9 cellular contexts compared by ENCODE assay signal in genomic region chr3:42701371-42702065, GRCh38. TPM values are rescaled to one million over a fixed set of nuclear protein-coding genes. Genes with fewer than 3 reads are reported as not detected.
A peak's percentile ranks its signal among the peaks of the same experiment; 100 is the strongest.
DNase-seq lines count a peak whose midpoint lies in the region.
"Had no signal": no experiment of that assay in that cellular context is flagged by ENCODE, and none has a peak within 500 bp of the region (broad histone marks: within the 10 kb centered on the region; RNA-seq: fewer than 3 reads in every experiment).

No MANE protein-coding gene starts in this region.

- H3K4me2 ChIP-seq in mesendoderm (ENCODE audit: low read length) = no peak overlapping the region

- no peaks in the 10 kb centered on the region for H3K79me1 ChIP-seq in mesendoderm (ENCODE audit: low read length)

- WGBS in mesendoderm (ENCODE audit: extremely low coverage, insufficient coverage, low lambda C conversion rate) = no CpG with 5 or more reads among the region's 15 CpGs

- H3K36me3 ChIP-seq in CD8-positive, alpha-beta memory T cell (ENCODE audit: insufficient read depth, low read length) = no peaks in the 10 kb centered on the region
- H3K36me3 ChIP-seq in mesendoderm (ENCODE audit: control insufficient read depth, insufficient read depth, low read length) = no peaks in the 10 kb centered on the region

- peaks cover 12 to 14% of the 10 kb centered on the region in 2 donors for H3K27me3 Mint-ChIP-seq in CD8-positive, alpha-beta memory T cell
- no peaks in the 10 kb centered on the region for H3K27me3 Mint-ChIP-seq in activated CD4-positive, alpha-beta T cell treated with anti-CD3 and anti-CD28 coated beads, Interleukin-2, amount 10 ng/mL, durations not matched to agents 24 days and 14 days

- no peaks in the 10 kb centered on the region for H3K79me2 ChIP-seq in mesendoderm (ENCODE audit: control insufficient read depth, insufficient read depth, low read length)

- no peak overlapping the region for H2BK5ac ChIP-seq in mesendoderm (ENCODE audit: low read length)

- no peaks in the 10 kb centered on the region for H3K9me3 Mint-ChIP-seq in CD8-positive, alpha-beta memory T cell
- no peaks in the 10 kb centered on the region for H3K9me3 Mint-ChIP-seq in activated CD4-positive, alpha-beta T cell treated with anti-CD3 and anti-CD28 coated beads, Interleukin-2, amount 10 ng/mL, durations not matched to agents 24 days and 14 days

- peaks cover 7 to 10% (median 7%) of the 10 kb centered on the region in 3 donors for H3K4me1 Mint-ChIP-seq in CD8-positive, alpha-beta memory T cell
- H3K4me1 Mint-ChIP-seq in activated CD4-positive, alpha-beta T cell treated with anti-CD3 and anti-CD28 coated beads, Interleukin-2, amount 10 ng/mL, durations not matched to agents 24 days and 14 days = peaks cover 3% of the 10 kb centered on the region

- POLR2A ChIA-PET in CD8-positive, alpha-beta memory T cell (lab: Charles Lee) = no interaction called here

- no peak overlapping the region for H3K18ac ChIP-seq in mesendoderm (ENCODE audit: low read length)

- H3K27ac Mint-ChIP-seq in CD8-positive, alpha-beta memory T cell = no peak overlapping the region
- H3K27ac Mint-ChIP-seq in activated CD4-positive, alpha-beta T cell treated with anti-CD3 and anti-CD28 coated beads, Interleukin-2, amount 10 ng/mL, durations not matched to agents 24 days and 14 days = no peak overlapping the region

- H3K4me3 ChIP-seq in CD8-positive, alpha-beta memory T cell (ENCODE audit: low read length) = no peak overlapping the region
- H3K4me3 ChIP-seq in mesendoderm (ENCODE audit: low read length) = no peak overlapping the region

- no peak overlapping the region for H3K9ac ChIP-seq in mesendoderm (ENCODE audit: low read length)

- intact Hi-C loops in activated CD4-positive, alpha-beta T cell treated with anti-CD3 and anti-CD28 coated beads, Interleukin-2, amount 10 ng/mL, durations not matched to agents 24 days and 14 days (cut with micrococcal nuclease) = no loop called here

- H3K27me3 ChIP-seq in CD8-positive, alpha-beta memory T cell (ENCODE audit: insufficient read depth, low read length, poor library complexity, severe bottlenecking) = no peaks in the 10 kb centered on the region
- H3K27me3 ChIP-seq in mesendoderm (ENCODE audit: insufficient read depth, low read length, poor library complexity) = no peaks in the 10 kb centered on the region

- H2BK120ac ChIP-seq in mesendoderm (ENCODE audit: low read depth, low read length) = no peak overlapping the region

- no peak overlapping the region for H3K4me3 Mint-ChIP-seq in CD8-positive, alpha-beta memory T cell
- H3K4me3 Mint-ChIP-seq in activated CD4-positive, alpha-beta T cell treated with anti-CD3 and anti-CD28 coated beads, Interleukin-2, amount 10 ng/mL, durations not matched to agents 24 days and 14 days = no peak overlapping the region

- no peak overlapping the region for H3K27ac ChIP-seq in CD8-positive, alpha-beta memory T cell (ENCODE audit: low read depth, low read length)
- H3K27ac ChIP-seq in mesendoderm (ENCODE audit: low read depth, low read length) = no peak overlapping the region

- no peak overlapping the region for H2AK5ac ChIP-seq in mesendoderm (ENCODE audit: low read length)

- no peaks in the 10 kb centered on the region for H3K9me3 ChIP-seq in CD8-positive, alpha-beta memory T cell (ENCODE audit: low read length)

- no peak overlapping the region for H3K23ac ChIP-seq in mesendoderm (ENCODE audit: low read length)

- no peak overlapping the region for H2BK15ac ChIP-seq in mesendoderm (replicated peaks; ENCODE audit: low read depth)

- peak; percentile 39 to 67 (median 52) for DNase-seq in CD8-positive, alpha-beta memory T cell
- DNase-seq in M059J (ENCODE audit: low read depth) = peak; percentile 46
- peak; percentile 91 for DNase-seq in activated CD4-positive, alpha-beta T cell treated with anti-CD3 and anti-CD28 coated beads, Interleukin-2, amount 10 ng/mL, durations not matched to agents 24 days and 14 days
- peak; percentile 50 for DNase-seq in dermis blood vessel endothelial cell
- peak; percentile 68 for DNase-seq in mesendoderm
- peak; percentile 33 for DNase-seq in stimulated activated CD8-positive, alpha-beta memory T cell treated with anti-CD3 and anti-CD28 coated beads, Interleukin-4, amount 100 ng/mL, for 24 hours (ENCODE audit: low read depth)
- DNase-seq in NCI-H1417 treated with DMSO at 0.1 percent for 48 hours (lab: John Stamatoyannopoulos, UW) = no peak
- no peak for DNase-seq in NCI-H345 (lab: John Stamatoyannopoulos, UW)

- CTCF ChIA-PET in CD8-positive, alpha-beta memory T cell (lab: Charles Lee) = no interaction called here

- no peak overlapping the region for H4K8ac ChIP-seq in mesendoderm (ENCODE audit: low read depth, low read length)

- no peak overlapping the region for H3K56ac ChIP-seq in mesendoderm (ENCODE audit: low read length)

- H3K4me1 ChIP-seq in CD8-positive, alpha-beta memory T cell (ENCODE audit: insufficient read depth, low read length) = no peaks in the 10 kb centered on the region
- H3K4me1 ChIP-seq in mesendoderm (ENCODE audit: control insufficient read depth, low read depth, low read length) = no peaks in the 10 kb centered on the region

- no peak overlapping the region for H4K5ac ChIP-seq in mesendoderm (ENCODE audit: low read length)

- H3K4ac ChIP-seq in mesendoderm (ENCODE audit: low read depth, low read length) = no peak overlapping the region

- no peaks in the 10 kb centered on the region for H3K36me3 Mint-ChIP-seq in CD8-positive, alpha-beta memory T cell
- H3K36me3 Mint-ChIP-seq in activated CD4-positive, alpha-beta T cell treated with anti-CD3 and anti-CD28 coated beads, Interleukin-2, amount 10 ng/mL, durations not matched to agents 24 days and 14 days (ENCODE audit: low read depth) = no peaks in the 10 kb centered on the region

RNA-seq across cellular contexts. Expression of gene HHATL, which starts 1.1 kb away (rescaled TPM):
- not detected for total RNA-seq in CD8-positive, alpha-beta memory T cell
- not detected for polyA plus RNA-seq in CD8-positive, alpha-beta memory T cell
- total RNA-seq in M059J (2014; rRNA removed; shearing (Covaris generic)) = not detected in 2 replicates
- total RNA-seq in activated CD4-positive, alpha-beta T cell treated with anti-CD3 and anti-CD28 coated beads, Interleukin-2, amount 10 ng/mL, durations not matched to agents 24 days and 14 days = not detected in 2 replicates
- total RNA-seq in dermis blood vessel endothelial cell = not detected in 2 replicates
- not detected for polyA plus RNA-seq in mesendoderm (2013, experiment 1 of 2)
- not detected for polyA plus RNA-seq in mesendoderm (2013, experiment 2 of 2)
- total RNA-seq: dermis microvascular lymphatic vessel endothelial cell had no signal

RNA-seq across cellular contexts. Expression of gene KLHL40, which starts 16.2 kb away (rescaled TPM):
- total RNA-seq in CD8-positive, alpha-beta memory T cell = not detected
- polyA plus RNA-seq in CD8-positive, alpha-beta memory T cell = not detected
- total RNA-seq in M059J (2014; rRNA removed; shearing (Covaris generic)) = not detected in 2 replicates
- total RNA-seq in activated CD4-positive, alpha-beta T cell treated with anti-CD3 and anti-CD28 coated beads, Interleukin-2, amount 10 ng/mL, durations not matched to agents 24 days and 14 days = not detected in 2 replicates
- total RNA-seq in dermis blood vessel endothelial cell = 0.17 TPM in 1 of 2 replicates, not detected in the other
- not detected for polyA plus RNA-seq in mesendoderm (2013, experiment 1 of 2)
- polyA plus RNA-seq in mesendoderm (2013, experiment 2 of 2) = not detected
- total RNA-seq: dermis microvascular lymphatic vessel endothelial cell had no signal

RNA-seq across cellular contexts. Expression of gene ZBTB47, which starts 48.0 kb away (rescaled TPM):
- under 1 TPM; 0.48 to 0.60 TPM for total RNA-seq in CD8-positive, alpha-beta memory T cell
- polyA plus RNA-seq in CD8-positive, alpha-beta memory T cell = not detected
- total RNA-seq in M059J (2014; rRNA removed; shearing (Covaris generic)) = 5.0 and 5.5 TPM in 2 replicates
- 1.0 and 1.1 TPM in 2 replicates for total RNA-seq in activated CD4-positive, alpha-beta T cell treated with anti-CD3 and anti-CD28 coated beads, Interleukin-2, amount 10 ng/mL, durations not matched to agents 24 days and 14 days
- total RNA-seq in dermis blood vessel endothelial cell = 13.9 and 19.6 TPM in 2 replicates
- 1.2 TPM for polyA plus RNA-seq in mesendoderm (2013, experiment 1 of 2)
- polyA plus RNA-seq in mesendoderm (2013, experiment 2 of 2) = 1.2 TPM

Comparison
In these comparisons a context has a peak if more than half of its experiments do, and no peak if none do; other contexts are left out.
1. DNase-seq: peak in CD8-positive, alpha-beta memory T cell (5 of 5), M059J (single experiment), activated CD4-positive, alpha-beta T cell treated with anti-CD3 and anti-CD28 coated beads, Interleukin-2, amount 10 ng/mL, durations not matched to agents 24 days and 14 days (single experiment), dermis blood vessel endothelial cell (single experiment), mesendoderm (single experiment) and stimulated activated CD8-positive, alpha-beta memory T cell treated with anti-CD3 and anti-CD28 coated beads, Interleukin-4, amount 100 ng/mL, for 24 hours (single experiment); none in NCI-H1417 treated with DMSO at 0.1 percent for 48 hours (single experiment) and NCI-H345 (single experiment).